ENCODE assay signal across 16 cellular contexts in genomic region chr1:203518541-203518940, GRCh38. TPM values are rescaled to one million over a fixed set of nuclear protein-coding genes. Genes with fewer than 3 reads are reported as not detected.
DNase-seq lines count a peak whose midpoint lies in the region; ATAC-seq and TF ChIP-seq lines count a peak whose summit lies in the region.
"Had no signal": no experiment of that assay in that cellular context is flagged by ENCODE, and none has a peak within 500 bp of the region (broad histone marks: within the 10 kb centered on the region; RNA-seq: fewer than 3 reads in every experiment).

No MANE protein-coding gene starts in this region.

- peak overlapping the region; percentile 17 for H2AK5ac ChIP-seq in neuronal stem cell (ENCODE audit: low read depth, low read length)

- no peaks in the 10 kb centered on the region for H3K36me3 ChIP-seq in GM23338 (ENCODE audit: insufficient read depth)
- no peaks in the 10 kb centered on the region for H3K36me3 ChIP-seq in iPS-20b (ENCODE audit: insufficient read depth, low read depth, low read length)
- no peaks in the 10 kb centered on the region for H3K36me3 ChIP-seq in neuronal stem cell (replicated peaks in 1 of 2; ENCODE audit: control insufficient read depth in 2 of 2, insufficient read depth in 2 of 2, low read length in 2 of 2)
- H3K36me3 ChIP-seq: BLaER1 had no signal

- H3F3A ChIP-seq in GM23338 (replicated peaks; ENCODE audit: low read depth) = no peaks in the 10 kb centered on the region

- intact Hi-C loops in right cardiac atrium (cut with DNase I) = no loop called here

- no peak overlapping the region for H2AFZ ChIP-seq in GM23338
- no peak overlapping the region for H2AFZ ChIP-seq in neuronal stem cell (ENCODE audit: low read length)
- H2AFZ ChIP-seq: GM23248 had no signal

- H2BK5ac ChIP-seq in neuronal stem cell (ENCODE audit: low read length) = no peak overlapping the region

- H3K4me3 Mint-ChIP-seq in GM23338 (peak overlapping the region; percentile 63), WTC11 (peak overlapping the region; percentile 49)
- H3K4me3 Mint-ChIP-seq: CD8-positive, alpha-beta memory T cell had no signal

- ATAC-seq in GM23338 = no peak
- ATAC-seq in WTC11 = no peak
- ATAC-seq in HG03469 (IDR thresholded peaks at IDR 0.05; ENCODE audit: unreplicated experiment) = no peak
- no peak for ATAC-seq in HG03175 (IDR thresholded peaks at IDR 0.05; ENCODE audit: unreplicated experiment)
- no peak for ATAC-seq in right cardiac atrium
- no peak for ATAC-seq in HG03442 (IDR thresholded peaks at IDR 0.05; ENCODE audit: unreplicated experiment)

- H4K91ac ChIP-seq in neuronal stem cell (ENCODE audit: low read depth, low read length, poor library complexity) = no peak overlapping the region

- H3K4ac ChIP-seq in neuronal stem cell (ENCODE audit: low read length) = no peak overlapping the region

- POLR2A ChIA-PET in WTC11 (lab: Charles Lee) = no interaction called here

- H3K9me3 ChIP-seq in iPS-20b (ENCODE audit: insufficient read depth, low read depth, low read length) (no peaks in the 10 kb centered on the region), neuronal stem cell (replicated peaks in 1 of 2; ENCODE audit: control insufficient read depth in 2 of 2, insufficient read depth in 1 of 2, low read depth in 1 of 2, low read length in 2 of 2) (no peaks in the 10 kb centered on the region), right cardiac atrium (ENCODE audit: control insufficient read depth, low read length) (no peaks in the 10 kb centered on the region)
- H3K9me3 ChIP-seq: BLaER1 had no signal

- H3K27me3 Mint-ChIP-seq in GM23338 (ENCODE audit: insufficient read depth, low read depth, poor library complexity) (peaks cover 81% of the 10 kb centered on the region), WTC11 (ENCODE audit: low read depth) (peaks cover 96% of the 10 kb centered on the region)

- no peaks in the 10 kb centered on the region for H3K79me2 ChIP-seq in GM23338 (replicated peaks; ENCODE audit: insufficient read depth)

- DNase-seq in GM23338 (ENCODE audit: low spot score) (no peak), WTC11 (ENCODE audit: low spot score) (no peak), neuronal stem cell (ENCODE audit: low spot score) (no peak), right cardiac atrium (no peak)
- DNase-seq: CD8-positive, alpha-beta memory T cell; GM23248; NCI-H1105 treated with DMSO at 0.1 percent for 48 hours; NCI-H187 treated with DMSO at 0.1 percent for 48 hours; NCI-H345 had no signal

- peak overlapping the region; percentile 33 for H2BK12ac ChIP-seq in neuronal stem cell (ENCODE audit: low read length)

- no peak overlapping the region for H2BK120ac ChIP-seq in neuronal stem cell (ENCODE audit: low read depth, low read length)

- H3K27ac Mint-ChIP-seq in GM23338 (no peak overlapping the region), WTC11 (no peak overlapping the region)

- H3K18ac ChIP-seq in neuronal stem cell (ENCODE audit: low read length) = peak overlapping the region; percentile 40

- H3K4me1 Mint-ChIP-seq in GM23338 (peaks cover 74% of the 10 kb centered on the region), WTC11 (peaks cover 76% of the 10 kb centered on the region)
- H3K4me1 Mint-ChIP-seq: CD8-positive, alpha-beta memory T cell had no signal

- peaks cover 58% of the 10 kb centered on the region for H3K4me1 ChIP-seq in GM23338 (ENCODE audit: insufficient read depth)
- H3K4me1 ChIP-seq in iPS-20b (ENCODE audit: insufficient read depth, low read length) = peaks cover 46% of the 10 kb centered on the region
- H3K4me1 ChIP-seq in neuronal stem cell (ENCODE audit: control insufficient read depth in 2 of 2, insufficient read depth in 1 of 2, low read depth in 1 of 2, low read length in 2 of 2) = peaks cover 37 to 46% of the 10 kb centered on the region in 2 donors
- H3K4me1 ChIP-seq in right cardiac atrium (ENCODE audit: control insufficient read depth, insufficient read depth, low read length) = peaks cover 5% of the 10 kb centered on the region

- H3K4me3 ChIP-seq in GM23338 (peak overlapping the region; percentile 33), iPS-20b (ENCODE audit: low read length) (peak overlapping the region; percentile 56), neuronal stem cell (ENCODE audit: low read length in 2 of 2) (no peak overlapping the region), right cardiac atrium (ENCODE audit: low read length) (no peak overlapping the region)
- H3K4me3 ChIP-seq: BLaER1, GM23248 had no signal

- H3K14ac ChIP-seq in neuronal stem cell (ENCODE audit: low read length) = no peak overlapping the region

- H4K20me1 ChIP-seq in GM23338 (replicated peaks; ENCODE audit: insufficient read depth) = no peaks in the 10 kb centered on the region
- H4K20me1 ChIP-seq: BLaER1 had no signal

- H3K9me2 ChIP-seq in GM23338 (ENCODE audit: insufficient read depth) = no peaks in the 10 kb centered on the region

- H3K36me3 Mint-ChIP-seq in GM23338 (ENCODE audit: low read depth) (no peaks in the 10 kb centered on the region; the same call in 2 of the 3 replicates), WTC11 (no peaks in the 10 kb centered on the region)
- H3K36me3 Mint-ChIP-seq: CD8-positive, alpha-beta memory T cell had no signal

- peaks cover 82% of the 10 kb centered on the region for H3K27me3 ChIP-seq in GM23338 (ENCODE audit: insufficient read depth)
- H3K27me3 ChIP-seq in iPS-20b (ENCODE audit: insufficient read depth, low read length) = peaks cover 89% of the 10 kb centered on the region
- peaks cover 0 to 26% (median 2%) of the 10 kb centered on the region in 3 experiments for H3K27me3 ChIP-seq in neuronal stem cell (ENCODE audit: control insufficient read depth in 3 of 3, insufficient read depth in 3 of 3, low read depth in 1 of 3, low read length in 3 of 3)
- no peaks in the 10 kb centered on the region for H3K27me3 ChIP-seq in right cardiac atrium (ENCODE audit: control insufficient read depth, insufficient read depth)
- H3K27me3 ChIP-seq: BLaER1 had no signal

- H3K79me1 ChIP-seq in neuronal stem cell (ENCODE audit: low read depth, low read length) = no peaks in the 10 kb centered on the region

- no peak overlapping the region for H3K23ac ChIP-seq in neuronal stem cell (ENCODE audit: low read depth, low read length, poor library complexity)

- H3K9me3 Mint-ChIP-seq in GM23338 (no peaks in the 10 kb centered on the region; the same call in 2 of the 3 replicates), WTC11 (no peaks in the 10 kb centered on the region)
- H3K9me3 Mint-ChIP-seq: CD8-positive, alpha-beta memory T cell had no signal

- CTCF ChIA-PET in WTC11 (lab: Charles Lee) = interaction anchor here (0.8 to 3.1 kb wide), 15 partner anchors 9 to 251 kb away, joined by 3 to 22 read pairs (median 6); partner anchors contain the start of gene ATP2B4

- H3K4me2 ChIP-seq in GM23338 (peak overlapping the region; percentile 78), neuronal stem cell (ENCODE audit: insufficient read depth, low read length, poor library complexity, severe bottlenecking) (no peak overlapping the region)
- H3K4me2 ChIP-seq: BLaER1 had no signal

- WGBS in neuronal stem cell (ENCODE audit: extremely low coverage in 2 of 2, insufficient read length in 2 of 2, insufficient replicate concordance in 1 of 2), 2 donors = no CpG with 5 or more reads among the region's 7 CpGs
- 95% methylated on average over 7 of the region's 7 CpGs for WGBS in right cardiac atrium

- H3K27ac ChIP-seq in GM23338 (ENCODE audit: low read depth) (no peak overlapping the region), iPS-20b (ENCODE audit: low read length) (no peak overlapping the region), neuronal stem cell (replicated peaks; ENCODE audit: low read length) (no peak overlapping the region), right cardiac atrium (ENCODE audit: low read length) (no peak overlapping the region)
- H3K27ac ChIP-seq: BLaER1, GM23248 had no signal

- no peak for TF ChIP-seq CTCF in GM23338 (conservative IDR thresholded peaks at IDR 0.05; ENCODE audit: low read depth in 2 of 2)
- TF ChIP-seq CTCF in WTC11 (IDR thresholded peaks at IDR 0.05) = no peak

- no peak overlapping the region for H2BK15ac ChIP-seq in neuronal stem cell (ENCODE audit: low read length)

- no peak overlapping the region for H4K8ac ChIP-seq in neuronal stem cell (ENCODE audit: low read depth, low read length)

- no peak overlapping the region for H3K9ac ChIP-seq in iPS-20b (ENCODE audit: low read depth, low read length)
- H3K9ac ChIP-seq in neuronal stem cell (ENCODE audit: low read depth, low read length, poor library complexity) = no peak overlapping the region
- H3K9ac ChIP-seq: BLaER1, GM23248 had no signal

TF ChIP-seq in GM23338, 12 proteins besides CTCF, POLR2A, EP300 and RAD21:
- TF ChIP-seq NANOG (IDR thresholded peaks at IDR 0.05; ENCODE audit: borderline replicate concordance) (no peak), CREB1 (CRISPR knock-in tag; IDR thresholded peaks at IDR 0.05; ENCODE audit: low read depth) (no peak), ZNF331 (CRISPR knock-in tag; IDR thresholded peaks at IDR 0.05; ENCODE audit: low read depth) (no peak)

TF ChIP-seq in WTC11, 78 proteins besides CTCF, POLR2A, EP300 and RAD21 (continues in another document):
- TF ChIP-seq NR3C1 (CRISPR knock-in tag; conservative IDR thresholded peaks at IDR 0.05; ENCODE audit: low read depth) (no peak), MYBL2 (CRISPR knock-in tag; IDR thresholded peaks at IDR 0.05) (no peak), ZNF423 (CRISPR knock-in tag; IDR thresholded peaks at IDR 0.05) (no peak)

RNA-seq across cellular contexts. Expression of gene OPTC, which starts 24.6 kb away (rescaled TPM):
- total RNA-seq in GM23338 (2014; rRNA removed; shearing (Covaris generic)) = 1.0 TPM in 1 of 2 replicates, not detected in the other
- polyA plus RNA-seq in GM23338 (2016; fragmentation: Nextera tagmentation; extraction: Ambion mirVana) (0.26 and 0.50 TPM in 2 replicates), right cardiac atrium (not detected)
- total RNA-seq in WTC11 (2021) (0.55 to 1.2 TPM (median 0.76 TPM) in 3 replicates), right cardiac atrium (not detected)
- polyA plus RNA-seq in neuronal stem cell (2013, experiment 1 of 2) = 0.11 TPM
- polyA plus RNA-seq in neuronal stem cell (2013, experiment 2 of 2) = 0.08 TPM
- total RNA-seq: CD8-positive, alpha-beta memory T cell; Daoy; GM23248; OCI-LY7 had no signal
- polyA plus RNA-seq: CD8-positive, alpha-beta memory T cell; GM23248 had no signal

RNA-seq across cellular contexts. Expression of gene PRELP, which starts 42.9 kb away (rescaled TPM):
- total RNA-seq in GM23338 (2014; rRNA removed; shearing (Covaris generic)) = 0.03 and 0.08 TPM in 2 replicates
- 0.03 and 0.12 TPM in 2 replicates for polyA plus RNA-seq in GM23338 (2016; fragmentation: Nextera tagmentation; extraction: Ambion mirVana)
- 0.17 to 0.23 TPM (median 0.18 TPM) in 3 replicates for total RNA-seq in WTC11 (2021)
- polyA plus RNA-seq in neuronal stem cell (2013, experiment 1 of 2) = 3.9 TPM
- polyA plus RNA-seq in neuronal stem cell (2013, experiment 2 of 2) = 4.0 TPM
- total RNA-seq in right cardiac atrium = 100 to 1,000 TPM in 1 of 4 donors, 10 to 100 TPM in 3; 43.9 to 109 (median 67.4) TPM
- polyA plus RNA-seq in right cardiac atrium = 61.9 TPM
- total RNA-seq: CD8-positive, alpha-beta memory T cell; Daoy; OCI-LY7 had no signal
- polyA plus RNA-seq: CD8-positive, alpha-beta memory T cell had no signal

Comparison
In these comparisons a context has a peak if more than half of its experiments do, and no peak if none do; other contexts are left out.
1. H3K4me3 ChIP-seq: peak in GM23338 (single experiment) and iPS-20b (single experiment); none in neuronal stem cell (0 of 2) and right cardiac atrium (single experiment).
2. RNA of gene PRELP, which starts 42.9 kb away (total RNA-seq): 43.9 to 109 TPM in right cardiac atrium; 0.17 to 0.23 TPM in WTC11 and 0.03 to 0.08 TPM in GM23338; every median in the first group is over 10 times any median in the second.